8 cellular contexts compared by ENCODE assay signal in genomic region chr19:10928563-10929401, GRCh38. TPM values are rescaled to one million over a fixed set of nuclear protein-coding genes. Genes with fewer than 3 reads are reported as not detected.
A peak's percentile ranks its signal among the peaks of the same experiment; 100 is the strongest.
DNase-seq lines count a peak whose midpoint lies in the region; ATAC-seq lines count a peak whose summit lies in the region.

TIMM29 (plus strand) TSS chr19:10928811; CDS start chr19:10928823, 12 bp downstream.
YIPF2 (minus strand) TSS chr19:10928639; CDS start chr19:10928410, 229 bp downstream.

- peaks cover 9% of the 10 kb centered on the region for H3K4me1 ChIP-seq in NT2/D1 (ENCODE audit: insufficient read depth, insufficient read length)

- H3K36me3 ChIP-seq in NT2/D1 (ENCODE audit: insufficient read depth, insufficient read length, low read length): peaks cover 58% of the 10 kb centered on the region

- peak within 1 kb of the TSS; percentile 99 for H3K9ac ChIP-seq in NT2/D1 (ENCODE audit: insufficient read length, low read depth)

- DNase-seq in CMK (ENCODE audit: low read depth) (peak; percentile 93), HUDEP-2 (lab: John Stamatoyannopoulos, UW; ENCODE audit: unreplicated experiment in 76 of 76) (peak in 75 of 76 experiments; percentile 85 to 99 (median 97)), NT2/D1 (ENCODE audit: low read depth, low spot score) (peak; percentile 97), mesenteric fat pad (ENCODE audit: low spot score) (peak; percentile 97)
- DNase-seq in activated CD8-positive, alpha-beta memory T cell treated with anti-CD3 and anti-CD28 coated beads, Interleukin-2, amount 50 U/mL, for 1 hour (ENCODE audit: extremely low read depth): peak; percentile 97
- DNase-seq in stimulated activated CD8-positive, alpha-beta memory T cell treated with anti-CD3 and anti-CD28 coated beads, Interleukin-15, amount 100 ng/mL, for 24 hours (ENCODE audit: low read depth): peak; percentile 80

- ATAC-seq in GM21360 (IDR thresholded peaks at IDR 0.05; ENCODE audit: unreplicated experiment): peak; percentile 54

- peak within 1 kb of the TSS; percentile 100 for H3K4me3 ChIP-seq in NT2/D1 (ENCODE audit: insufficient read length, low read depth)

- in situ Hi-C loops in endometrial microvascular endothelial cells (cut with HindIII; ENCODE audit: inconsistent ontology term, low pct_unique_long_range_greater_than_20kb, low sequenced_read_pairs): no loop called here

- H3K9me3 ChIP-seq in NT2/D1 (ENCODE audit: insufficient read depth, low read length): no peaks in the 10 kb centered on the region

- no peaks in the 10 kb centered on the region for H3K27me3 ChIP-seq in NT2/D1 (ENCODE audit: insufficient read depth, insufficient read length)

RNA-seq across cellular contexts. Expression of gene TIMM29, which starts in this region (rescaled TPM):
- total RNA-seq in endometrial microvascular endothelial cells (ENCODE audit: inconsistent ontology term): 32.8 TPM
- total RNA-seq in mesenteric fat pad: 14.4 TPM

RNA-seq across cellular contexts. Expression of gene YIPF2, which starts in this region (rescaled TPM):
- total RNA-seq in endometrial microvascular endothelial cells (ENCODE audit: inconsistent ontology term) (47.9 TPM), mesenteric fat pad (28.4 TPM)

Comparison
In these comparisons a context has a peak if more than half of its experiments do, and no peak if none do; other contexts are left out.
1. Peak in every context shown above with its lines: DNase-seq, ATAC-seq and H3K4me3 ChIP-seq.